9 cellular contexts compared by ENCODE assay signal in genomic region chr14:76962303-76962660, GRCh38.
DNase-seq lines count a peak whose midpoint lies in the region; TF ChIP-seq lines count a peak whose summit lies in the region.
"Had no signal": no experiment of that assay in that cellular context is flagged by ENCODE, and none has a peak within 500 bp of the region (broad histone marks: within the 10 kb centered on the region; RNA-seq: fewer than 3 reads in every experiment).

No MANE protein-coding gene starts in this region.

- 86 to 100% methylated on average over 1 of the region's 1 CpG for WGBS in endodermal cell (ENCODE audit: insufficient coverage in 1 of 2, insufficient read length in 1 of 2), 2 experiments

- no peaks in the 10 kb centered on the region for H3K9me2 ChIP-seq in OCI-LY1 (ENCODE audit: low read depth, low read length)

- DNase-seq in endodermal cell, result no peak
- DNase-seq in mesenteric fat pad (ENCODE audit: low spot score), result no peak
- no peak for DNase-seq in DMS79 treated with DMSO at 0.1 percent for 48 hours (lab: John Stamatoyannopoulos, UW)
- no peak for DNase-seq in stimulated activated CD4-positive, alpha-beta T cell treated with anti-CD3 and anti-CD28 coated beads, Interleukin-4, amount 100 ng/mL, for 4 hours
- DNase-seq in erythroblast (lab: John Stamatoyannopoulos, UW), result no peak
- DNase-seq: SHP77 had no signal

- H2AFZ ChIP-seq in OCI-LY1 (ENCODE audit: low read length) (no peak overlapping the region), neuron (ENCODE audit: low read depth, low read length) (peak overlapping the region; percentile 73)

- peak overlapping the region; percentile 98 for H3K27ac Mint-ChIP-seq in endodermal cell

- peak overlapping the region; percentile 50 for H3K4me3 Mint-ChIP-seq in endodermal cell

- peak overlapping the region in 10 of 11 experiments; percentile 64 to 77 (median 70); a peak in 19 of 22 replicates for H3K27ac ChIP-seq in BLaER1 treated with 17β-estradiol and CSF1 and Interleukin-3, amounts not matched to agents 10 nM and 100 nM
- H3K27ac ChIP-seq in OCI-LY1 (ENCODE audit: low read depth, low read length, poor library complexity, severe bottlenecking), result no peak overlapping the region
- peak overlapping the region; percentile 50 for H3K27ac ChIP-seq in endodermal cell (ENCODE audit: low read depth, low read length)

- no peaks in the 10 kb centered on the region for H3K36me3 ChIP-seq in BLaER1 treated with 17β-estradiol and CSF1 and Interleukin-3, amounts not matched to agents 10 nM and 100 nM
- no peaks in the 10 kb centered on the region for H3K36me3 ChIP-seq in OCI-LY1 (ENCODE audit: insufficient read depth, low read length)
- no peaks in the 10 kb centered on the region for H3K36me3 ChIP-seq in endodermal cell (ENCODE audit: control insufficient read depth, insufficient read depth, low read length)
- H3K36me3 ChIP-seq in neuron (ENCODE audit: insufficient read depth, low read length), result no peaks in the 10 kb centered on the region

- H4K20me1 ChIP-seq in BLaER1 treated with 17β-estradiol and CSF1 and Interleukin-3, amounts not matched to agents 10 nM and 100 nM, result no peaks in the 10 kb centered on the region
- H4K20me1 ChIP-seq in OCI-LY1 (ENCODE audit: insufficient read depth, low read length), result no peaks in the 10 kb centered on the region

- H3K27me3 Mint-ChIP-seq in endodermal cell (ENCODE audit: insufficient read depth), result peaks cover 10% of the 10 kb centered on the region

- no peaks in the 10 kb centered on the region for H3K79me2 ChIP-seq in OCI-LY1 (ENCODE audit: insufficient read depth, low read length)

- peaks cover 0 to 4% (median 0%) of the 10 kb centered on the region in 11 experiments; a peak in 1 of 22 replicates for H3K27me3 ChIP-seq in BLaER1 treated with 17β-estradiol and CSF1 and Interleukin-3, amounts not matched to agents 10 nM and 100 nM
- H3K27me3 ChIP-seq in OCI-LY1 (ENCODE audit: insufficient read depth, low read length), result peaks cover 4% of the 10 kb centered on the region; the same call in 1 of the 2 replicates
- H3K27me3 ChIP-seq in endodermal cell (ENCODE audit: control insufficient read depth, insufficient read depth, low read length, poor library complexity, severe bottlenecking), result peaks cover 15% of the 10 kb centered on the region
- H3K27me3 ChIP-seq in neuron (ENCODE audit: insufficient read depth, low read length), result no peaks in the 10 kb centered on the region

- no peak for TF ChIP-seq CTCF in OCI-LY1 (IDR thresholded peaks at IDR 0.05; ENCODE audit: low read length)
- TF ChIP-seq CTCF in endodermal cell (conservative IDR thresholded peaks at IDR 0.05), result no peak

- no peaks in the 10 kb centered on the region for H3F3A ChIP-seq in OCI-LY1 (ENCODE audit: insufficient read depth, low read length)

- H3K36me3 Mint-ChIP-seq in endodermal cell (ENCODE audit: low read depth), result no peaks in the 10 kb centered on the region

- H3K4me1 ChIP-seq in BLaER1 treated with 17β-estradiol and CSF1 and Interleukin-3, amounts not matched to agents 10 nM and 100 nM, result peaks cover 57 to 87% (median 78%) of the 10 kb centered on the region in 10 experiments
- peaks cover 15% of the 10 kb centered on the region for H3K4me1 ChIP-seq in OCI-LY1 (ENCODE audit: insufficient read depth, low read length, severe bottlenecking)
- peaks cover 8% of the 10 kb centered on the region for H3K4me1 ChIP-seq in endodermal cell (ENCODE audit: control insufficient read depth, insufficient read depth, low read length)
- H3K4me1 ChIP-seq in neuron (ENCODE audit: insufficient read depth, low read length), result peaks cover 31% of the 10 kb centered on the region

- H3K4me1 Mint-ChIP-seq in endodermal cell, result peaks cover 47% of the 10 kb centered on the region

- H3K4me3 ChIP-seq in BLaER1 treated with 17β-estradiol and CSF1 and Interleukin-3, amounts not matched to agents 10 nM and 100 nM, result peak overlapping the region in 9 of 10 experiments; percentile 9 to 52 (median 39); a peak in 15 of 20 replicates
- H3K4me3 ChIP-seq in OCI-LY1 (ENCODE audit: low read depth, low read length, poor library complexity, severe bottlenecking), result peak overlapping the region; percentile 58
- peak overlapping the region; percentile 65 for H3K4me3 ChIP-seq in endodermal cell (ENCODE audit: low read length)
- peak overlapping the region; percentile 39 for H3K4me3 ChIP-seq in neuron (ENCODE audit: low read length)

- H3K4me2 ChIP-seq in BLaER1 treated with 17β-estradiol and CSF1 and Interleukin-3, amounts not matched to agents 10 nM and 100 nM, result peak overlapping the region; percentile 77 to 97 (median 93)
- H3K4me2 ChIP-seq in OCI-LY1 (ENCODE audit: low read length), result peak overlapping the region; percentile 73

- H3K9me3 ChIP-seq in BLaER1 treated with 17β-estradiol and CSF1 and Interleukin-3, amounts not matched to agents 10 nM and 100 nM (replicated peaks in 1 of 11), result no peaks in the 10 kb centered on the region
- H3K9me3 ChIP-seq in OCI-LY1 (ENCODE audit: low read length) (no peaks in the 10 kb centered on the region), endodermal cell (ENCODE audit: control insufficient read depth, low read length) (no peaks in the 10 kb centered on the region), neuron (ENCODE audit: low read length) (no peaks in the 10 kb centered on the region)

- no peaks in the 10 kb centered on the region for H3K9me3 Mint-ChIP-seq in endodermal cell

- no peak for TF ChIP-seq POLR2A in erythroblast (IDR thresholded peaks at IDR 0.05; ENCODE audit: low read length)

- peak overlapping the region in 9 of 11 experiments; percentile 25 to 71 (median 59); a peak in 17 of 22 replicates for H3K9ac ChIP-seq in BLaER1 treated with 17β-estradiol and CSF1 and Interleukin-3, amounts not matched to agents 10 nM and 100 nM
- H3K9ac ChIP-seq in OCI-LY1 (ENCODE audit: low read length) (no peak overlapping the region), endodermal cell (ENCODE audit: extremely low read depth, low read length, poor library complexity, severe bottlenecking) (no peak overlapping the region)

Comparison
In these comparisons a context has a peak if more than half of its experiments do, and no peak if none do; other contexts are left out.
1. H3K9ac ChIP-seq: peak in BLaER1 treated with 17β-estradiol and CSF1 and Interleukin-3, amounts not matched to agents 10 nM and 100 nM (9 of 11); none in OCI-LY1 (single experiment) and endodermal cell (single experiment).
2. Peak in every context shown above with its lines, with median percentiles within 50 percentile points of each other: H3K4me3 ChIP-seq.